1 cellular context compared by ENCODE assay signal in genomic region chr2:74413001-74413698, GRCh38.
A peak's percentile ranks its signal among the peaks of the same experiment; 100 is the strongest.
TF ChIP-seq lines count a peak whose summit lies in the region.

No MANE protein-coding gene starts in this region.

TF ChIP-seq in HepG2, 621 proteins besides CTCF, POLR2A, EP300 and RAD21 (continued from another document and continues in another):
- TF ChIP-seq, protein P1, sequence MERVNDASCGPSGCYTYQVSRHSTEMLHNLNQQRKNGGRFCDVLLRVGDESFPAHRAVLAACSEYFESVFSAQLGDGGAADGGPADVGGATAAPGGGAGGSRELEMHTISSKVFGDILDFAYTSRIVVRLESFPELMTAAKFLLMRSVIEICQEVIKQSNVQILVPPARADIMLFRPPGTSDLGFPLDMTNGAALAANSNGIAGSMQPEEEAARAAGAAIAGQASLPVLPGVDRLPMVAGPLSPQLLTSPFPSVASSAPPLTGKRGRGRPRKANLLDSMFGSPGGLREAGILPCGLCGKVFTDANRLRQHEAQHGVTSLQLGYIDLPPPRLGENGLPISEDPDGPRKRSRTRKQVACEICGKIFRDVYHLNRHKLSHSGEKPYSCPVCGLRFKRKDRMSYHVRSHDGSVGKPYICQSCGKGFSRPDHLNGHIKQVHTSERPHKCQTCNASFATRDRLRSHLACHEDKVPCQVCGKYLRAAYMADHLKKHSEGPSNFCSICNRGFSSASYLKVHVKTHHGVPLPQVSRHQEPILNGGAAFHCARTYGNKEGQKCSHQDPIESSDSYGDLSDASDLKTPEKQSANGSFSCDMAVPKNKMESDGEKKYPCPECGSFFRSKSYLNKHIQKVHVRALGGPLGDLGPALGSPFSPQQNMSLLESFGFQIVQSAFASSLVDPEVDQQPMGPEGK (CRISPR knock-in tag; IDR thresholded peaks at IDR 0.05): no peak
- no peak for TF ChIP-seq ZNF296 (CRISPR knock-in tag; conservative IDR thresholded peaks at IDR 0.05)
- TF ChIP-seq ZNF546 (CRISPR knock-in tag; conservative IDR thresholded peaks at IDR 0.05): no peak
- TF ChIP-seq IRX3 (CRISPR knock-in tag; IDR thresholded peaks at IDR 0.05; ENCODE audit: borderline replicate concordance, low read depth): no peak
- TF ChIP-seq SNAPC2 (CRISPR knock-in tag; IDR thresholded peaks at IDR 0.05): no peak
- 0 out of 2 replicates have a peak, but pooled peaks have one; percentile 42 for TF ChIP-seq PITX1 (CRISPR knock-in tag; IDR thresholded peaks at IDR 0.05)
- TF ChIP-seq ZNF564 (CRISPR knock-in tag; IDR thresholded peaks at IDR 0.05): no peak; the same call in 1 of the 2 replicates
- TF ChIP-seq ZNF598 (CRISPR knock-in tag; IDR thresholded peaks at IDR 0.05; ENCODE audit: borderline replicate concordance): 0 out of 2 replicates have a peak, but pooled peaks have one; percentile 31
- TF ChIP-seq, protein P2, sequence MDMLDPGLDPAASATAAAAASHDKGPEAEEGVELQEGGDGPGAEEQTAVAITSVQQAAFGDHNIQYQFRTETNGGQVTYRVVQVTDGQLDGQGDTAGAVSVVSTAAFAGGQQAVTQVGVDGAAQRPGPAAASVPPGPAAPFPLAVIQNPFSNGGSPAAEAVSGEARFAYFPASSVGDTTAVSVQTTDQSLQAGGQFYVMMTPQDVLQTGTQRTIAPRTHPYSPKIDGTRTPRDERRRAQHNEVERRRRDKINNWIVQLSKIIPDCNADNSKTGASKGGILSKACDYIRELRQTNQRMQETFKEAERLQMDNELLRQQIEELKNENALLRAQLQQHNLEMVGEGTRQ (IDR thresholded peaks at IDR 0.05; ENCODE audit: low read depth, low read length): no peak
- TF ChIP-seq, protein P2 (CRISPR knock-in tag; IDR thresholded peaks at IDR 0.05; ENCODE audit: borderline replicate concordance): no peak
- TF ChIP-seq, protein P3, sequence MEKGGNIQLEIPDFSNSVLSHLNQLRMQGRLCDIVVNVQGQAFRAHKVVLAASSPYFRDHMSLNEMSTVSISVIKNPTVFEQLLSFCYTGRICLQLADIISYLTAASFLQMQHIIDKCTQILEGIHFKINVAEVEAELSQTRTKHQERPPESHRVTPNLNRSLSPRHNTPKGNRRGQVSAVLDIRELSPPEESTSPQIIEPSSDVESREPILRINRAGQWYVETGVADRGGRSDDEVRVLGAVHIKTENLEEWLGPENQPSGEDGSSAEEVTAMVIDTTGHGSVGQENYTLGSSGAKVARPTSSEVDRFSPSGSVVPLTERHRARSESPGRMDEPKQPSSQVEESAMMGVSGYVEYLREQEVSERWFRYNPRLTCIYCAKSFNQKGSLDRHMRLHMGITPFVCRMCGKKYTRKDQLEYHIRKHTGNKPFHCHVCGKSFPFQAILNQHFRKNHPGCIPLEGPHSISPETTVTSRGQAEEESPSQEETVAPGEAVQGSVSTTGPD (CRISPR knock-in tag; IDR thresholded peaks at IDR 0.05): no peak
- TF ChIP-seq ZNF367 (CRISPR knock-in tag; IDR thresholded peaks at IDR 0.05; ENCODE audit: borderline replicate concordance): no peak
- TF ChIP-seq GFI1 (CRISPR knock-in tag; IDR thresholded peaks at IDR 0.05; ENCODE audit: borderline replicate concordance): no peak; the same call in 1 of the 2 replicates
- no peak for TF ChIP-seq MTA1 (CRISPR knock-in tag; IDR thresholded peaks at IDR 0.05; ENCODE audit: borderline replicate concordance)
- TF ChIP-seq AGO2 (optimal IDR thresholded peaks at IDR 0.05; ENCODE audit: low read depth, low read length): no peak
- no peak for TF ChIP-seq THYN1 (CRISPR knock-in tag; IDR thresholded peaks at IDR 0.05; ENCODE audit: borderline replicate concordance, low read depth)
- no peak for TF ChIP-seq ERF (CRISPR knock-in tag; IDR thresholded peaks at IDR 0.05)
- no peak for TF ChIP-seq CAMTA2 (CRISPR knock-in tag; IDR thresholded peaks at IDR 0.05; ENCODE audit: borderline replicate concordance)
- TF ChIP-seq SNRNP70 (IDR thresholded peaks at IDR 0.05; ENCODE audit: low read depth, low read length): no peak
- TF ChIP-seq ZNF124 (CRISPR knock-in tag; IDR thresholded peaks at IDR 0.05): no peak
- no peak for TF ChIP-seq ETV6 (CRISPR knock-in tag; conservative IDR thresholded peaks at IDR 0.05)
- TF ChIP-seq, protein P4, sequence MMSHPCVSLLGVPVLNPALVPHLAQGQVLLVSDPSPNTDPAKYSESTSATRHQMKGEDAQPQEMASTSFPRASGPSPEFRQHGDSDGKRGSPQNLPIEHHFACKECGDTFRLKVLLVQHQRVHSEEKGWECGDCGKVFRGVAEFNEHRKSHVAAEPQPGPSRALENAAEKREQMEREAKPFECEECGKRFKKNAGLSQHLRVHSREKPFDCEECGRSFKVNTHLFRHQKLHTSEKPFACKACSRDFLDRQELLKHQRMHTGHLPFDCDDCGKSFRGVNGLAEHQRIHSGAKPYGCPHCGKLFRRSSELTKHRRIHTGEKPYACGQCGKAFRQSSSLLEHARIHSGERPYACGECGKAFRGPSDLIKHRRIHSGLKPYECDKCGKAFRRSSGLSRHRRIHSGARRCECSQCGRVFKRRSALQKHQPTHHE (CRISPR knock-in tag; IDR thresholded peaks at IDR 0.05; ENCODE audit: borderline replicate concordance): no peak
- no peak for TF ChIP-seq KLF13 (CRISPR knock-in tag; IDR thresholded peaks at IDR 0.05)
- TF ChIP-seq, protein P5, sequence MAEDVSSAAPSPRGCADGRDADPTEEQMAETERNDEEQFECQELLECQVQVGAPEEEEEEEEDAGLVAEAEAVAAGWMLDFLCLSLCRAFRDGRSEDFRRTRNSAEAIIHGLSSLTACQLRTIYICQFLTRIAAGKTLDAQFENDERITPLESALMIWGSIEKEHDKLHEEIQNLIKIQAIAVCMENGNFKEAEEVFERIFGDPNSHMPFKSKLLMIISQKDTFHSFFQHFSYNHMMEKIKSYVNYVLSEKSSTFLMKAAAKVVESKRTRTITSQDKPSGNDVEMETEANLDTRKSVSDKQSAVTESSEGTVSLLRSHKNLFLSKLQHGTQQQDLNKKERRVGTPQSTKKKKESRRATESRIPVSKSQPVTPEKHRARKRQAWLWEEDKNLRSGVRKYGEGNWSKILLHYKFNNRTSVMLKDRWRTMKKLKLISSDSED (CRISPR knock-in tag; IDR thresholded peaks at IDR 0.05): no peak
- TF ChIP-seq HIC2 (CRISPR knock-in tag; IDR thresholded peaks at IDR 0.05; ENCODE audit: low read depth): no peak
- TF ChIP-seq CHCHD3 (CRISPR knock-in tag; IDR thresholded peaks at IDR 0.05): no peak
- peak; percentile 76 for TF ChIP-seq ZNF770 (CRISPR knock-in tag; IDR thresholded peaks at IDR 0.05)
- TF ChIP-seq POLR2AphosphoS5 (IDR thresholded peaks at IDR 0.05; ENCODE audit: low read depth, low read length): no peak
- TF ChIP-seq MAX (IDR thresholded peaks at IDR 0.05): peak; percentile 53
- TF ChIP-seq SRSF4 (IDR thresholded peaks at IDR 0.05; ENCODE audit: low read depth, low read length, poor library complexity, severe bottlenecking): no peak
- TF ChIP-seq ZNF205 (CRISPR knock-in tag; IDR thresholded peaks at IDR 0.05): no peak
- no peak for TF ChIP-seq POGZ (CRISPR knock-in tag; IDR thresholded peaks at IDR 0.05)
- peak; percentile 57 for TF ChIP-seq ZNF709 (CRISPR knock-in tag; IDR thresholded peaks at IDR 0.05)
- TF ChIP-seq, protein P6, sequence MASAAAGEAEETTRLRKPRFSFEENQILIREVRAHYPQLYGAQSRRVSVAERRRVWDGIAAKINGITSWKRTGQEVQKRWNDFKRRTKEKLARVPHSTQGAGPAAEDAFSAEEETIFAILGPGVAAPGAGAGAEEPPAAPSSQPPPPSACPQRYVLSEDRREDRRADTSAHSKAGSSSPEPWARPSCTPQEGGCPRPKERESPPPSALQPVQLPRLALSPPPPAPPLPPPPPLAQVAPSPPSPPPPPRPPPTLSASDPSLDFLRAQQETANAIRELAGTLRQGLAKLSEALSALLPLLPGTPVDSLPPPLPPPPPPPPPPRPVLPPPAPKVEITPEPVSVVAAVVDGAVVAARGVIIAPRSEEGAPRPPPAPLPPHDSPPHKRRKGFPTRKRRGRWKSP (CRISPR knock-in tag; IDR thresholded peaks at IDR 0.05): no peak
- TF ChIP-seq ZNF747 (CRISPR knock-in tag; IDR thresholded peaks at IDR 0.05; ENCODE audit: borderline replicate concordance): no peak
- TF ChIP-seq DMAP1 (CRISPR knock-in tag; IDR thresholded peaks at IDR 0.05): no peak
- no peak for TF ChIP-seq ZNF343 (CRISPR knock-in tag; IDR thresholded peaks at IDR 0.05)
- TF ChIP-seq ZNF713 (CRISPR knock-in tag; IDR thresholded peaks at IDR 0.05): no peak
- TF ChIP-seq SNAPC5 (CRISPR knock-in tag; IDR thresholded peaks at IDR 0.05; ENCODE audit: borderline replicate concordance): no peak
- 0 out of 2 replicates have a peak, but pooled peaks have one; percentile 59 for TF ChIP-seq ZNF550 (CRISPR knock-in tag; IDR thresholded peaks at IDR 0.05; ENCODE audit: borderline replicate concordance)
- TF ChIP-seq ZSCAN9 (CRISPR knock-in tag; IDR thresholded peaks at IDR 0.05; ENCODE audit: borderline replicate concordance): peak; percentile 46; the same call in 1 of the 2 replicates
- peak; percentile 65; the same call in 1 of the 2 replicates for TF ChIP-seq ZNF788 (CRISPR knock-in tag; IDR thresholded peaks at IDR 0.05; ENCODE audit: borderline replicate concordance)
- TF ChIP-seq, protein P7, sequence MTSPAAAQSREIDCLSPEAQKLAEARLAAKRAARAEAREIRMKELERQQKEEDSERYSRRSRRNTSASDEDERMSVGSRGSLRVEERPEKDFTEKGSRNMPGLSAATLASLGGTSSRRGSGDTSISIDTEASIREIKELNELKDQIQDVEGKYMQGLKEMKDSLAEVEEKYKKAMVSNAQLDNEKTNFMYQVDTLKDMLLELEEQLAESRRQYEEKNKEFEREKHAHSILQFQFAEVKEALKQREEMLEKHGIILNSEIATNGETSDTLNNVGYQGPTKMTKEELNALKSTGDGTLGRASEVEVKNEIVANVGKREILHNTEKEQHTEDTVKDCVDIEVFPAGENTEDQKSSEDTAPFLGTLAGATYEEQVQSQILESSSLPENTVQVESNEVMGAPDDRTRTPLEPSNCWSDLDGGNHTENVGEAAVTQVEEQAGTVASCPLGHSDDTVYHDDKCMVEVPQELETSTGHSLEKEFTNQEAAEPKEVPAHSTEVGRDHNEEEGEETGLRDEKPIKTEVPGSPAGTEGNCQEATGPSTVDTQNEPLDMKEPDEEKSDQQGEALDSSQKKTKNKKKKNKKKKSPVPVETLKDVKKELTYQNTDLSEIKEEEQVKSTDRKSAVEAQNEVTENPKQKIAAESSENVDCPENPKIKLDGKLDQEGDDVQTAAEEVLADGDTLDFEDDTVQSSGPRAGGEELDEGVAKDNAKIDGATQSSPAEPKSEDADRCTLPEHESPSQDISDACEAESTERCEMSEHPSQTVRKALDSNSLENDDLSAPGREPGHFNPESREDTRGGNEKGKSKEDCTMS (CRISPR knock-in tag; conservative IDR thresholded peaks at IDR 0.05): no peak
- no peak for TF ChIP-seq HMG20A (CRISPR knock-in tag; IDR thresholded peaks at IDR 0.05; ENCODE audit: borderline replicate concordance)
- TF ChIP-seq, protein P8, sequence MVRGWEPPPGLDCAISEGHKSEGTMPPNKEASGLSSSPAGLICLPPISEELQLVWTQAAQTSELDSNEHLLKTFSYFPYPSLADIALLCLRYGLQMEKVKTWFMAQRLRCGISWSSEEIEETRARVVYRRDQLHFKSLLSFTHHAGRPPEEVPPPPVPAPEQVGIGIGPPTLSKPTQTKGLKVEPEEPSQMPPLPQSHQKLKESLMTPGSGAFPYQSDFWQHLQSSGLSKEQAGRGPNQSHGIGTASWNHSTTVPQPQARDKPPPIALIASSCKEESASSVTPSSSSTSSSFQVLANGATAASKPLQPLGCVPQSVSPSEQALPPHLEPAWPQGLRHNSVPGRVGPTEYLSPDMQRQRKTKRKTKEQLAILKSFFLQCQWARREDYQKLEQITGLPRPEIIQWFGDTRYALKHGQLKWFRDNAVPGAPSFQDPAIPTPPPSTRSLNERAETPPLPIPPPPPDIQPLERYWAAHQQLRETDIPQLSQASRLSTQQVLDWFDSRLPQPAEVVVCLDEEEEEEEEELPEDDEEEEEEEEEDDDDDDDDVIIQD (CRISPR knock-in tag; IDR thresholded peaks at IDR 0.05; ENCODE audit: low read depth): no peak
- no peak for TF ChIP-seq GTF2F1 (IDR thresholded peaks at IDR 0.05; ENCODE audit: low read length)
- TF ChIP-seq KAT2B (IDR thresholded peaks at IDR 0.05; ENCODE audit: borderline replicate concordance, low read depth, low read length): no peak
- no peak for TF ChIP-seq ZNF773 (CRISPR knock-in tag; IDR thresholded peaks at IDR 0.05; ENCODE audit: borderline replicate concordance)
- TF ChIP-seq ZNF569 (CRISPR knock-in tag; IDR thresholded peaks at IDR 0.05; ENCODE audit: borderline replicate concordance): no peak
- TF ChIP-seq NFE2L1 (CRISPR knock-in tag; IDR thresholded peaks at IDR 0.05; ENCODE audit: borderline replicate concordance): no peak
- no peak for TF ChIP-seq EZH2 (conservative IDR thresholded peaks at IDR 0.05; ENCODE audit: low read depth, low read length)
